In genomic region chr5:159878988-159879471, GRCh38 we compare ENCODE assay signal across 8 cellular contexts. TPM values are rescaled to one million over a fixed set of nuclear protein-coding genes. Genes with fewer than 3 reads are reported as not detected.
DNase-seq lines count a peak whose midpoint lies in the region; ATAC-seq and TF ChIP-seq lines count a peak whose summit lies in the region.

No MANE protein-coding gene starts in this region.

- TF ChIP-seq CTCF in GM23338 (conservative IDR thresholded peaks at IDR 0.05; ENCODE audit: low read depth in 2 of 2) (0 out of 4 replicates have a peak, but pooled peaks of 1 of the 2 experiments have one; percentile 12), heart right ventricle (IDR thresholded peaks at IDR 0.05) (peak in 2 of 9 donors; percentile 13 to 32)

- no peak overlapping the region for H3K4me2 ChIP-seq in GM23338

- H4K20me1 ChIP-seq in GM23338 (replicated peaks; ENCODE audit: insufficient read depth) = no peaks in the 10 kb centered on the region

- H3K4me3 ChIP-seq in GM23338 = no peak overlapping the region
- H3K4me3 ChIP-seq in heart right ventricle = no peak overlapping the region

- no peaks in the 10 kb centered on the region for H3F3A ChIP-seq in GM23338 (replicated peaks; ENCODE audit: low read depth)

- no peaks in the 10 kb centered on the region for H3K36me3 Mint-ChIP-seq in GM23338 (ENCODE audit: low read depth)

- H3K36me3 ChIP-seq in GM23338 (ENCODE audit: insufficient read depth) = no peaks in the 10 kb centered on the region
- no peaks in the 10 kb centered on the region for H3K36me3 ChIP-seq in heart right ventricle

- 2 to 4% methylated on average over 11 of the region's 11 CpGs for WGBS in heart right ventricle, 2 donors

- H3K9me3 ChIP-seq in heart right ventricle = no peaks in the 10 kb centered on the region

- intact Hi-C loops in heart right ventricle (cut with DNase I) = no loop called here

- no peaks in the 10 kb centered on the region for H3K9me3 Mint-ChIP-seq in GM23338

- no peaks in the 10 kb centered on the region for H3K4me1 ChIP-seq in GM23338 (ENCODE audit: insufficient read depth)
- peaks cover 0 to 26% (median 19%) of the 10 kb centered on the region in 9 donors for H3K4me1 ChIP-seq in heart right ventricle

- peaks cover 8% of the 10 kb centered on the region for H3K9me2 ChIP-seq in GM23338 (ENCODE audit: insufficient read depth)

- H3K27me3 Mint-ChIP-seq in GM23338 (ENCODE audit: insufficient read depth, low read depth, poor library complexity) = peaks cover 5% of the 10 kb centered on the region

- no peaks in the 10 kb centered on the region for H3K79me2 ChIP-seq in GM23338 (replicated peaks; ENCODE audit: insufficient read depth)

- in situ Hi-C loops in SK-MEL-5 (cut with HindIII; ENCODE audit: low pct_unique_long_range_greater_than_20kb, low sequenced_read_pairs) = no loop called here

- ATAC-seq in GM23338 = peak; percentile 99
- peak; percentile 81 to 93 (median 86) for ATAC-seq in heart right ventricle
- no peak for ATAC-seq in HG02973 (IDR thresholded peaks at IDR 0.05; ENCODE audit: unreplicated experiment)
- ATAC-seq in HG02870 (IDR thresholded peaks at IDR 0.05; ENCODE audit: unreplicated experiment) = no peak
- ATAC-seq in GM21529 (IDR thresholded peaks at IDR 0.05; ENCODE audit: unreplicated experiment) = no peak
- no peak for ATAC-seq in GM21528 (IDR thresholded peaks at IDR 0.05; ENCODE audit: low FRiP score, unreplicated experiment)

- DNase-seq in GM23338 (ENCODE audit: low spot score) (peak; percentile 80), SK-MEL-5 (ENCODE audit: low read depth, low spot score) (peak; percentile 14), heart right ventricle (peak; percentile 64 to 65), putamen (ENCODE audit: low spot score) (peak; percentile 17)

- peak overlapping the region; percentile 67; the same call in 1 of the 2 replicates for H3K27ac Mint-ChIP-seq in GM23338

- H3K27ac ChIP-seq in GM23338 (ENCODE audit: low read depth) (no peak overlapping the region), heart right ventricle (peak overlapping the region in 9 of 10 donors; percentile 7 to 81 (median 72))

- H3K4me3 Mint-ChIP-seq in GM23338 = no peak overlapping the region

- peaks cover 10% of the 10 kb centered on the region for H3K4me1 Mint-ChIP-seq in GM23338

- peak overlapping the region; percentile 97 for H2AFZ ChIP-seq in GM23338

- H3K27me3 ChIP-seq in GM23338 (ENCODE audit: insufficient read depth) (no peaks in the 10 kb centered on the region), heart right ventricle (no peaks in the 10 kb centered on the region)

TF ChIP-seq in GM23338, 12 proteins besides CTCF, POLR2A, EP300 and RAD21 (continues in another document):
- TF ChIP-seq STAT1 (IDR thresholded peaks at IDR 0.05; ENCODE audit: unreplicated experiment) = no peak
- no peak for TF ChIP-seq EZH2 (IDR thresholded peaks at IDR 0.05; ENCODE audit: low read depth, unreplicated experiment)
- TF ChIP-seq NANOG (IDR thresholded peaks at IDR 0.05; ENCODE audit: borderline replicate concordance) = no peak
- TF ChIP-seq ZNF114 (CRISPR knock-in tag; IDR thresholded peaks at IDR 0.05) = no peak
- TF ChIP-seq POLR2AphosphoS5 (IDR thresholded peaks at IDR 0.05; ENCODE audit: low read depth) = no peak
- no peak for TF ChIP-seq EZH2phosphoT487 (IDR thresholded peaks at IDR 0.05; ENCODE audit: unreplicated experiment)
- no peak for TF ChIP-seq ZNF331 (CRISPR knock-in tag; IDR thresholded peaks at IDR 0.05; ENCODE audit: low read depth)
- TF ChIP-seq JUNB (IDR thresholded peaks at IDR 0.05; ENCODE audit: unreplicated experiment) = no peak
- TF ChIP-seq ZNF462 (CRISPR knock-in tag; IDR thresholded peaks at IDR 0.05) = no peak
- TF ChIP-seq, protein P1, sequence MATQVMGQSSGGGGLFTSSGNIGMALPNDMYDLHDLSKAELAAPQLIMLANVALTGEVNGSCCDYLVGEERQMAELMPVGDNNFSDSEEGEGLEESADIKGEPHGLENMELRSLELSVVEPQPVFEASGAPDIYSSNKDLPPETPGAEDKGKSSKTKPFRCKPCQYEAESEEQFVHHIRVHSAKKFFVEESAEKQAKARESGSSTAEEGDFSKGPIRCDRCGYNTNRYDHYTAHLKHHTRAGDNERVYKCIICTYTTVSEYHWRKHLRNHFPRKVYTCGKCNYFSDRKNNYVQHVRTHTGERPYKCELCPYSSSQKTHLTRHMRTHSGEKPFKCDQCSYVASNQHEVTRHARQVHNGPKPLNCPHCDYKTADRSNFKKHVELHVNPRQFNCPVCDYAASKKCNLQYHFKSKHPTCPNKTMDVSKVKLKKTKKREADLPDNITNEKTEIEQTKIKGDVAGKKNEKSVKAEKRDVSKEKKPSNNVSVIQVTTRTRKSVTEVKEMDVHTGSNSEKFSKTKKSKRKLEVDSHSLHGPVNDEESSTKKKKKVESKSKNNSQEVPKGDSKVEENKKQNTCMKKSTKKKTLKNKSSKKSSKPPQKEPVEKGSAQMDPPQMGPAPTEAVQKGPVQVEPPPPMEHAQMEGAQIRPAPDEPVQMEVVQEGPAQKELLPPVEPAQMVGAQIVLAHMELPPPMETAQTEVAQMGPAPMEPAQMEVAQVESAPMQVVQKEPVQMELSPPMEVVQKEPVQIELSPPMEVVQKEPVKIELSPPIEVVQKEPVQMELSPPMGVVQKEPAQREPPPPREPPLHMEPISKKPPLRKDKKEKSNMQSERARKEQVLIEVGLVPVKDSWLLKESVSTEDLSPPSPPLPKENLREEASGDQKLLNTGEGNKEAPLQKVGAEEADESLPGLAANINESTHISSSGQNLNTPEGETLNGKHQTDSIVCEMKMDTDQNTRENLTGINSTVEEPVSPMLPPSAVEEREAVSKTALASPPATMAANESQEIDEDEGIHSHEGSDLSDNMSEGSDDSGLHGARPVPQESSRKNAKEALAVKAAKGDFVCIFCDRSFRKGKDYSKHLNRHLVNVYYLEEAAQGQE (IDR thresholded peaks at IDR 0.05; ENCODE audit: unreplicated experiment) = no peak

RNA-seq across cellular contexts. Expression of gene ADRA1B, which starts 37.3 kb away (rescaled TPM):
- not detected in 2 replicates for total RNA-seq in GM23338 (2014; rRNA removed; shearing (Covaris generic))
- not detected in 2 replicates for polyA plus RNA-seq in GM23338 (2016; fragmentation: Nextera tagmentation; extraction: Ambion mirVana)
- total RNA-seq in SK-MEL-5 (2014; rRNA removed; shearing (Covaris generic)) = not detected in 2 replicates
- polyA plus RNA-seq in SK-MEL-5 (2015; cell fraction: cytosol; rRNA removed) = 0.41 and 0.73 TPM in 2 replicates
- polyA plus RNA-seq in SK-MEL-5 (2015; cell fraction: nucleus; rRNA removed) = 0.94 TPM in 1 of 2 replicates, not detected in the other
- 1 to 10 TPM in 9 of 10 donors, under 1 TPM in 1; 0.77 to 4.1 (median 1.8) TPM for total RNA-seq in heart right ventricle
- polyA plus RNA-seq in heart right ventricle = 1 to 10 TPM in 1 of 2 donors, under 1 TPM in 1; 0.44 to 2.5 TPM

Comparison
In these comparisons a context has a peak if more than half of its experiments do, and no peak if none do; other contexts are left out.
1. ATAC-seq: peak in GM23338 (single experiment) and heart right ventricle (8 of 8); none in HG02973 (single experiment), HG02870 (single experiment), GM21529 (single experiment) and GM21528 (single experiment).
2. DNase-seq: peak in every context shown above with its lines; median percentile 80 in GM23338; 64 in heart right ventricle; 17 in putamen; 14 in SK-MEL-5.